ENCODE assay signal across 8 cellular contexts in the genomic region with DNA sequence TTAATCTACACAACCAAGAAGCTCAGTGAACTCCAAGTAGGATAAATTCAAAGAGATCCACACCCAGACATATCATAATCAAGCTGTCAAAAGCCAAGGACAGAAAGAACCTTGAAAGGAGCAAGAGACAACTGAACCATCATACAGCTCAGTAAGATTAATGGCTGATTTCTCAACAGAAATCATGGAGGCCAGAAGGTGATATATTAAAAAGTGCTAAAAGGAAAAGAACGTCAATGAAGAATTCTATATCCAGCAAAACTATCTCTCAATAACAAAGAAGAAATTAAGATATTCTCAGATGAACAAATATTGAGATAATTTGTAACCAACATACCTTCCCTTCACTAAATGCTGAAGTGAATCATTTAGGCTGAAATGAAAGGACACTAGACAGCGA.
"Had no signal": no experiment of that assay in that cellular context is flagged by ENCODE, and none has a peak within 500 bp of the region (broad histone marks: within the 10 kb centered on the region; RNA-seq: fewer than 3 reads in every experiment).

No MANE protein-coding gene starts in this region.

- ATAC-seq: GM12878 had no signal

- H3K4me3 ChIP-seq: GM12878 had no signal

- FAIRE-seq: G401.6, GM12878, GM12891, GM12892, GM18507, GM19239 had no signal

- DNase-seq: GDM1, GF-D8 had no signal
